In the genomic region with DNA sequence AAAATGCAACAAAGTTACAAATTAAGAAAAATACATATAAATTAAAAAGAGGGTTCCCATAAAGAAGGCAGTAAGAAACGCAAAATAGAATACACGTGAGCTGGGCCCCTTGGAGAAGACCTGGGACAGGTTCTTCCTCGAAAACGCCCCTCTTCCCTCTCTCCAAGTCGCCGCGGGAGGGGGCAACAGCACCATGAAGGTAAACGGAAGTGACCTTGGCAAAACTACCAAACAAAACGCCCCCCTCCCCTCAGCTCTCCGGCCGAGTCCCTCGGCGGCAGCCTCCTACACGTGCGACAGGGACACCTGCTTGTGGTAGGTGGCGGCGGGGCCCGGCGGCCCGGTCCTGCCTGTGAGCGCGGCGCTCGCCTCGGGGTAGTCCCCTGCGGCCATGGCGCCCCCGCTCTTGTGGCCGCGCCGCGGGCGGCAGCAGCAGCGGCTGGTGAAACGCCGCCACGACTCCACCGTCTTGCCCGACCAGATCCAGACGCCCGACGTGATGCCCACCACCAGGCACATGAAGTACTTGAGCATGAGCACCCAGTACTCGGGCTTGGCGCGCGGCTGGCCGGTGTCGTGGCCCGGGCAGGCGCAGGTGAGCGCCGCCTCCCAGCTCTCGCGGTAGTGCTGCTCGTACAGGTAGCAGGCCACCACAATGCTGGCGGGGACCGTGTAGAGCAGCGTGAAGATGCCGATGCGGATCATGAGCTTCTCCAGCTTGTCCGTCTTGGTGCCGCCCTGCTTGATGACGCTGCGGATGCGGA, we compare ENCODE assay signal across 10 cellular contexts. TPM values are rescaled to one million over a fixed set of nuclear protein-coding genes. Genes with fewer than 3 reads are reported as not detected.
DNase-seq lines count a peak whose midpoint lies in the region; ATAC-seq and TF ChIP-seq lines count a peak whose summit lies in the region.
"Had no signal": no experiment of that assay in that cellular context is flagged by ENCODE, and none has a peak within 500 bp of the region (broad histone marks: within the 10 kb centered on the region; RNA-seq: fewer than 3 reads in every experiment).

No MANE protein-coding gene starts in this region.

- H2BK15ac ChIP-seq in IMR-90 (ENCODE audit: low read depth, low read length), result no peak overlapping the region

- TF ChIP-seq POLR2A in IMR-90 (IDR thresholded peaks at IDR 0.05; ENCODE audit: low read depth, low read length), result no peak

- H3K18ac ChIP-seq in IMR-90 (ENCODE audit: low read depth, low read length), result no peak overlapping the region

- no peak overlapping the region for H2BK120ac ChIP-seq in IMR-90 (ENCODE audit: low read depth, low read length)

- no peaks in the 10 kb centered on the region for H3K36me3 Mint-ChIP-seq in CD8-positive, alpha-beta T cell
- no peaks in the 10 kb centered on the region for H3K36me3 Mint-ChIP-seq in natural killer cell

- H2BK20ac ChIP-seq in IMR-90 (ENCODE audit: low read depth, low read length), result no peak overlapping the region

- no peak overlapping the region for H3K14ac ChIP-seq in IMR-90 (replicated peaks; ENCODE audit: low read depth, low read length)

- H3K27ac Mint-ChIP-seq in CD8-positive, alpha-beta T cell, result no peak overlapping the region
- H3K27ac Mint-ChIP-seq in natural killer cell, result peak overlapping the region; percentile 48 to 72

- no peak for TF ChIP-seq CTCF in CD8-positive, alpha-beta T cell (IDR thresholded peaks at IDR 0.05)
- TF ChIP-seq CTCF in IMR-90 (conservative IDR thresholded peaks at IDR 0.05; ENCODE audit: low read depth, low read length) (no peak), dorsolateral prefrontal cortex (IDR thresholded peaks at IDR 0.05 in 54 of 56, conservative IDR thresholded peaks at IDR 0.05 in 2 of 56; ENCODE audit: low read depth in 1 of 56, partially characterized antibody in 56 of 56) (no peak), natural killer cell (IDR thresholded peaks at IDR 0.05) (no peak)

- no peak overlapping the region for H2AK9ac ChIP-seq in IMR-90 (replicated peaks; ENCODE audit: low read depth, low read length, poor library complexity)

- H3K4me3 ChIP-seq in CD8-positive, alpha-beta T cell (ENCODE audit: low read depth, low read length), result no peak overlapping the region
- no peak overlapping the region for H3K4me3 ChIP-seq in IMR-90 (ENCODE audit: insufficient read depth, low read depth, low read length)
- H3K4me3 ChIP-seq in dorsolateral prefrontal cortex, result peak overlapping the region in 53 of 59 donors; percentile 0 to 89 (median 45)
- H3K4me3 ChIP-seq: SJSA1, skin epidermis had no signal

- no peak overlapping the region for H3K23ac ChIP-seq in IMR-90 (ENCODE audit: low read depth, low read length)

- H4K91ac ChIP-seq in IMR-90 (ENCODE audit: insufficient read depth, low read depth, low read length), result no peak overlapping the region

- H4K20me1 ChIP-seq in IMR-90 (ENCODE audit: insufficient read depth, low read length), result no peaks in the 10 kb centered on the region; the same call in 1 of the 2 replicates

- no peaks in the 10 kb centered on the region for H3K36me3 ChIP-seq in CD8-positive, alpha-beta T cell (ENCODE audit: insufficient read depth, low read length)
- no peaks in the 10 kb centered on the region for H3K36me3 ChIP-seq in IMR-90 (ENCODE audit: control insufficient read depth, insufficient read depth, low read length)

- H3K27me3 ChIP-seq in CD8-positive, alpha-beta T cell (ENCODE audit: insufficient read depth, low read length), result peaks cover 4% of the 10 kb centered on the region
- peaks cover 1% of the 10 kb centered on the region; the same call in 1 of the 2 replicates for H3K27me3 ChIP-seq in IMR-90 (ENCODE audit: control insufficient read depth, insufficient read depth, low read length)
- H3K27me3 ChIP-seq in dorsolateral prefrontal cortex, result no peaks in the 10 kb centered on the region
- H3K27me3 ChIP-seq: SJSA1 had no signal

- no peak overlapping the region for H2AK5ac ChIP-seq in IMR-90 (ENCODE audit: low read depth, low read length)

- POLR2A ChIA-PET in CD8-positive, alpha-beta T cell (lab: Charles Lee), result no interaction called here
- POLR2A ChIA-PET in IMR-90 (lab: Charles Lee; ENCODE audit: unreplicated experiment), result interaction anchor here (0.5 kb wide), 1 partner anchor 9 kb away, joined by 13 read pairs; no protein-coding TSS in a partner anchor

- no peaks in the 10 kb centered on the region for H3K9me3 ChIP-seq in CD8-positive, alpha-beta T cell (ENCODE audit: low read length)
- no peaks in the 10 kb centered on the region for H3K9me3 ChIP-seq in IMR-90 (ENCODE audit: control insufficient read depth, insufficient read depth, low read length)
- H3K9me3 ChIP-seq: SJSA1 had no signal

- no peak overlapping the region for H3K9ac ChIP-seq in IMR-90 (ENCODE audit: low read depth, low read length)

- H3K4me1 Mint-ChIP-seq in CD8-positive, alpha-beta T cell (ENCODE audit: low read depth), result peaks cover 33% of the 10 kb centered on the region
- peaks cover 32 to 37% of the 10 kb centered on the region in 2 donors for H3K4me1 Mint-ChIP-seq in natural killer cell

- no peak overlapping the region for H3K4ac ChIP-seq in IMR-90 (ENCODE audit: low read depth, low read length)

- H2BK5ac ChIP-seq in IMR-90 (ENCODE audit: low read depth, low read length, poor library complexity, severe bottlenecking), result no peak overlapping the region

- H3K56ac ChIP-seq in IMR-90 (ENCODE audit: extremely low read depth, insufficient read depth, low read length), result no peak overlapping the region

- no peak overlapping the region for H3K4me2 ChIP-seq in IMR-90 (ENCODE audit: low read depth, low read length)

- CTCF ChIA-PET in CD8-positive, alpha-beta T cell (lab: Charles Lee), result no interaction called here
- CTCF ChIA-PET in IMR-90 (lab: Yijun Ruan, JAX), result interaction anchor here (0.6 to 1.1 kb wide), 2 partner anchors 273 to 274 kb away, joined by 3 to 4 read pairs; no protein-coding TSS in a partner anchor

- 51% methylated on average over 23 of the region's 65 CpGs; no CpG with 5 or more reads in 1 of the 2 experiments for WGBS in IMR-90 (ENCODE audit: extremely low coverage in 2 of 2, insufficient read length in 1 of 2), 2 experiments

- no peak overlapping the region for H3K27ac ChIP-seq in CD8-positive, alpha-beta T cell (ENCODE audit: low read depth, low read length)
- H3K27ac ChIP-seq in IMR-90 (ENCODE audit: insufficient read depth, low read length) (no peak overlapping the region), dorsolateral prefrontal cortex (peak overlapping the region in 16 of 59 donors; percentile 2 to 54 (median 22))
- H3K27ac ChIP-seq: SJSA1, skin epidermis had no signal

- no peaks in the 10 kb centered on the region; the same call in 1 of the 2 replicates for H3K9me1 ChIP-seq in IMR-90 (ENCODE audit: insufficient read depth, low read length)

- H3K27me3 Mint-ChIP-seq in CD8-positive, alpha-beta T cell (ENCODE audit: low read depth), result peaks cover 44% of the 10 kb centered on the region
- H3K27me3 Mint-ChIP-seq in natural killer cell (ENCODE audit: low read depth in 2 of 2), result peaks cover 14 to 26% of the 10 kb centered on the region in 2 donors

- DNase-seq in CD8-positive, alpha-beta T cell, result peak in 1 of 7 experiments; percentile 4
- DNase-seq in IMR-90, result no peak
- peak in 1 of 10 donors; percentile 54 for DNase-seq in dorsolateral prefrontal cortex
- no peak for DNase-seq in natural killer cell
- DNase-seq in epidermal melanocyte (ENCODE audit: insufficient read length, low spot score), result no peak
- no peak for DNase-seq in NCI-H2196 (lab: John Stamatoyannopoulos, UW; ENCODE audit: unreplicated experiment)

- no peaks in the 10 kb centered on the region for H3K9me3 Mint-ChIP-seq in CD8-positive, alpha-beta T cell
- no peaks in the 10 kb centered on the region for H3K9me3 Mint-ChIP-seq in natural killer cell

- H3K4me1 ChIP-seq in CD8-positive, alpha-beta T cell (ENCODE audit: insufficient read depth, low read length), result peaks cover 36% of the 10 kb centered on the region
- peaks cover 7% of the 10 kb centered on the region; the same call in 1 of the 2 replicates for H3K4me1 ChIP-seq in IMR-90 (ENCODE audit: control insufficient read depth, insufficient read depth, low read length)

- H4K8ac ChIP-seq in IMR-90 (ENCODE audit: low read depth in 2 of 2, low read length in 2 of 2), result no peak overlapping the region

- peak overlapping the region; percentile 94 for H2AFZ ChIP-seq in IMR-90 (replicated peaks; ENCODE audit: low read length, poor library complexity)

- dilution Hi-C loops in IMR-90 (cut with HindIII; ENCODE audit: low sequenced_read_pairs, unreplicated experiment), result no loop called here

- no TSS peak for BruUV-seq in IMR-90 (replicated peaks; lab: Mats Ljungman, UMichigan)

- no peak overlapping the region for H4K5ac ChIP-seq in IMR-90 (ENCODE audit: low read depth, low read length)

- ATAC-seq in CD8-positive, alpha-beta T cell, result no peak
- ATAC-seq in IMR-90 (ENCODE audit: low read depth) (no peak), natural killer cell (no peak), GM18868 (IDR thresholded peaks at IDR 0.05; ENCODE audit: unreplicated experiment) (no peak), GM19324 (IDR thresholded peaks at IDR 0.05; ENCODE audit: low FRiP score, unreplicated experiment) (no peak)

- in situ Hi-C loops in IMR-90 (cut with MboI; ENCODE audit: low sequenced_read_pairs), result no loop called here

- no peak for TF ChIP-seq RAD21 in IMR-90 (IDR thresholded peaks at IDR 0.05; ENCODE audit: low read length)

- intact Hi-C loops in CD8-positive, alpha-beta T cell (cut with DNase I, micrococcal nuclease), result loop anchor here (5.0 kb wide), 4 partner anchors 55 to 260 kb away; partner anchors contain the start of genes CCNYL1 (in 1 of the 2), CREB1 (in 1 of the 2) and PLEKHM3 (in 1 of the 2)
- intact Hi-C loops in IMR-90 (cut with micrococcal nuclease), result no loop called here
- intact Hi-C loops in dorsolateral prefrontal cortex (cut with DNase I), result loop anchor here (5.0 kb wide), 1 partner anchor 205 kb away; no protein-coding TSS in a partner anchor
- intact Hi-C loops in natural killer cell (cut with micrococcal nuclease), result no loop called here

- H3K79me1 ChIP-seq in IMR-90 (ENCODE audit: low read depth in 1 of 2, low read length in 2 of 2), result no peaks in the 10 kb centered on the region

- H3K4me3 Mint-ChIP-seq in CD8-positive, alpha-beta T cell, result peak overlapping the region; percentile 86
- H3K4me3 Mint-ChIP-seq in natural killer cell, result peak overlapping the region; percentile 90

RNA-seq across cellular contexts. Expression of gene FZD5, which starts 2.8 kb away (rescaled TPM):
- total RNA-seq in CD8-positive, alpha-beta T cell, result under 1 TPM; 0.39 to 0.54 TPM
- total RNA-seq in IMR-90 (2012; rRNA removed), result under 0.01 TPM in 2 replicates
- 0.09 and 0.11 TPM in 2 replicates for polyA plus RNA-seq in IMR-90 (2012; rRNA removed)
- polyA plus RNA-seq in IMR-90 (2012; cell fraction: cytosol; rRNA removed), result 0.06 and 0.09 TPM in 2 replicates
- polyA plus RNA-seq in IMR-90 (2012; cell fraction: nucleus; rRNA removed; ENCODE audit: low replicate concordance), result 0.08 and 0.11 TPM in 2 replicates
- 10 to 100 TPM in 10 of 120 experiments, 1 to 10 TPM in 110; 2.1 to 17.5 (median 5.0) TPM for total RNA-seq in dorsolateral prefrontal cortex
- total RNA-seq in natural killer cell, result 1 to 10 TPM in 1 of 3 donors, under 1 TPM in 2; 0.38 to 1.0 (median 0.42) TPM

RNA-seq across cellular contexts. Expression of gene CCNYL1, which starts 55.4 kb away (rescaled TPM):
- 10 to 100 TPM; 12.0 to 12.3 TPM for total RNA-seq in CD8-positive, alpha-beta T cell
- 5.4 and 6.7 TPM in 2 replicates for total RNA-seq in IMR-90 (2012; rRNA removed)
- polyA plus RNA-seq in IMR-90 (2012; rRNA removed), result 5.7 and 7.3 TPM in 2 replicates
- polyA plus RNA-seq in IMR-90 (2012; cell fraction: cytosol; rRNA removed), result 2.9 and 3.5 TPM in 2 replicates
- 3.3 and 13.0 TPM in 2 replicates for polyA plus RNA-seq in IMR-90 (2012; cell fraction: nucleus; rRNA removed; ENCODE audit: low replicate concordance)
- 10 to 100 TPM in 119 of 120 experiments, 1 to 10 TPM in 1; 9.6 to 27.4 (median 16.3) TPM for total RNA-seq in dorsolateral prefrontal cortex
- total RNA-seq in natural killer cell, result 10 to 100 TPM in 2 of 3 donors, 1 to 10 TPM in 1; 7.9 to 11.7 (median 10.2) TPM

Comparison
In these comparisons a context has a peak if more than half of its experiments do, and no peak if none do; other contexts are left out.
1. H3K4me3 ChIP-seq: peak in dorsolateral prefrontal cortex (53 of 59); none in CD8-positive, alpha-beta T cell (single experiment) and IMR-90 (single experiment).
2. intact Hi-C loops: an anchor here in CD8-positive, alpha-beta T cell (5.0 kb wide) and dorsolateral prefrontal cortex (5.0 kb wide); none called in IMR-90 and natural killer cell.